Comparison of ENCODE assay signal across 21 cellular contexts in the genomic region with DNA sequence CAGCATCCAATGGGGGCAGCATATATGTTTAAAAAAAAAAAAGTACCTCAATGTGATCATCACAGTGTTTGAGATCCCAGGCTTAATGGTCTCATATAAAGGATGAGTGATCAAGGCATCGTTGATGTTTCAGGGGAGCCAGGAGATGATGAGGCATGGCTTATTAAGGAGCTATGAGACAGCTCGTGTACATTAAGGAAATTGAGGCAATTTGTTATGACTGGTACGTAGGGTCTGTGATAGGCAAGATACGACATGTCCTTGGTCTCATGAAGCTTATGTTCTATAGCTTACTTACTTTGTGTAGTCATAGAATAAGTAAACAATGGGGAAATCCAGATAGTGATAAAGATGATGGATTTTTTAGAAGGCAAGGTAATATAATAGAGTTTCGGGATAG.
"Had no signal": no experiment of that assay in that cellular context is flagged by ENCODE, and none has a peak within 500 bp of the region (broad histone marks: within the 10 kb centered on the region; RNA-seq: fewer than 3 reads in every experiment).

No MANE protein-coding gene starts in this region.

- H3K9ac ChIP-seq: SK-N-SH had no signal

- DNase-seq: IMR-90, Karpas-422, KG1, MM.1S, NCI-H1092 treated with DMSO at 0.1 percent for 48 hours, NCI-H1436, NCI-H187, NCI-H2029, NCI-H2081 treated with DMSO at 0.1 percent for 48 hours, NCI-H2171, NCI-H226, NCI-H446, NCI-H510A, NCI-H524 treated with DMSO at 0.1 percent for 48 hours, NCI-H69, NCI-H774, SHP77, SK-N-SH had no signal

- ATAC-seq: HepG2, Panc1 had no signal

- H3K27ac ChIP-seq: RWPE1 had no signal

- FAIRE-seq: HepG2 had no signal

- H3K9me3 ChIP-seq: SK-N-SH had no signal

- H3K4me2 ChIP-seq: SK-N-SH had no signal

- H3K9me2 ChIP-seq: SK-N-SH had no signal
